In genomic region chr9:79256691-79257213, GRCh38 we compare ENCODE assay signal across 8 cellular contexts.
DNase-seq lines count a peak whose midpoint lies in the region; ATAC-seq and TF ChIP-seq lines count a peak whose summit lies in the region.

No MANE protein-coding gene starts in this region.

- H3K27me3 ChIP-seq in endocrine pancreas (ENCODE audit: control insufficient read depth, insufficient read depth, low read length) = no peaks in the 10 kb centered on the region
- peaks cover 48% of the 10 kb centered on the region for H3K27me3 ChIP-seq in osteoblast (ENCODE audit: insufficient read depth, low read length)

- peak overlapping the region; percentile 82 for H3K4me2 ChIP-seq in osteoblast (ENCODE audit: insufficient read depth, low read length)

- no peak for ATAC-seq in GM18502 (IDR thresholded peaks at IDR 0.05; ENCODE audit: poor library complexity, unreplicated experiment)
- ATAC-seq in activated CD4-positive, CD25-positive, alpha-beta regulatory T cell treated with anti-CD3 and anti-CD28 coated beads, Interleukin-2, amount 50 U/mL, for 24 hours = no peak
- ATAC-seq in GM21526 (IDR thresholded peaks at IDR 0.05; ENCODE audit: low FRiP score, unreplicated experiment) = no peak

- H3K9me3 ChIP-seq in endocrine pancreas (ENCODE audit: control insufficient read depth, low read length) = no peaks in the 10 kb centered on the region
- no peaks in the 10 kb centered on the region for H3K9me3 ChIP-seq in osteoblast (ENCODE audit: low read depth, low read length)

- no peak overlapping the region for H3K9ac ChIP-seq in endocrine pancreas (ENCODE audit: control insufficient read depth, insufficient read depth, low read length)

- H2AFZ ChIP-seq in osteoblast (ENCODE audit: low read length) = peak overlapping the region; percentile 10

- H3K4me1 ChIP-seq in endocrine pancreas (ENCODE audit: control insufficient read depth, insufficient read depth, low read length) = peaks cover 5% of the 10 kb centered on the region
- peaks cover 10% of the 10 kb centered on the region for H3K4me1 ChIP-seq in osteoblast (ENCODE audit: insufficient read depth, low read length)

- H3K4me3 ChIP-seq in endocrine pancreas (ENCODE audit: control insufficient read depth, insufficient read depth, low read length) (peak overlapping the region; percentile 8), osteoblast (ENCODE audit: insufficient read depth, low read length) (peak overlapping the region; percentile 62)

- DNase-seq in DMS153 (lab: John Stamatoyannopoulos, UW) = peak; percentile 85
- peak; percentile 94 for DNase-seq in NCI-H2081 treated with DMSO at 0.1 percent for 48 hours (lab: John Stamatoyannopoulos, UW)
- no peak for DNase-seq in osteoblast (ENCODE audit: insufficient read length, low spot score, missing footprints)
- DNase-seq in NK-92 treated with Interleukin-12 subunit alpha and Interleukin-12 subunit beta, amount 100 ng/mL, for 24 hours (lab: John Stamatoyannopoulos, UW) = no peak

- no peaks in the 10 kb centered on the region for H3K36me3 ChIP-seq in endocrine pancreas (ENCODE audit: control insufficient read depth, insufficient read depth, low read length)
- H3K36me3 ChIP-seq in osteoblast (ENCODE audit: insufficient read depth, low read length) = no peaks in the 10 kb centered on the region

- no peak overlapping the region for H3K27ac ChIP-seq in osteoblast (ENCODE audit: low read depth, low read length)

- no peak for TF ChIP-seq CTCF in osteoblast (IDR thresholded peaks at IDR 0.05; ENCODE audit: extremely low read depth, low read depth, low read length)

- H3K79me2 ChIP-seq in osteoblast (ENCODE audit: insufficient read depth, low read length) = no peaks in the 10 kb centered on the region

- H4K20me1 ChIP-seq in osteoblast (ENCODE audit: insufficient read depth, low read length) = no peaks in the 10 kb centered on the region

Comparison
In these comparisons a context has a peak if more than half of its experiments do, and no peak if none do; other contexts are left out.
1. DNase-seq: peak in DMS153 (single experiment) and NCI-H2081 treated with DMSO at 0.1 percent for 48 hours (single experiment); none in osteoblast (single experiment) and NK-92 treated with Interleukin-12 subunit alpha and Interleukin-12 subunit beta, amount 100 ng/mL, for 24 hours (single experiment).